Comparison of ENCODE assay signal across 1 cellular context in the genomic region with DNA sequence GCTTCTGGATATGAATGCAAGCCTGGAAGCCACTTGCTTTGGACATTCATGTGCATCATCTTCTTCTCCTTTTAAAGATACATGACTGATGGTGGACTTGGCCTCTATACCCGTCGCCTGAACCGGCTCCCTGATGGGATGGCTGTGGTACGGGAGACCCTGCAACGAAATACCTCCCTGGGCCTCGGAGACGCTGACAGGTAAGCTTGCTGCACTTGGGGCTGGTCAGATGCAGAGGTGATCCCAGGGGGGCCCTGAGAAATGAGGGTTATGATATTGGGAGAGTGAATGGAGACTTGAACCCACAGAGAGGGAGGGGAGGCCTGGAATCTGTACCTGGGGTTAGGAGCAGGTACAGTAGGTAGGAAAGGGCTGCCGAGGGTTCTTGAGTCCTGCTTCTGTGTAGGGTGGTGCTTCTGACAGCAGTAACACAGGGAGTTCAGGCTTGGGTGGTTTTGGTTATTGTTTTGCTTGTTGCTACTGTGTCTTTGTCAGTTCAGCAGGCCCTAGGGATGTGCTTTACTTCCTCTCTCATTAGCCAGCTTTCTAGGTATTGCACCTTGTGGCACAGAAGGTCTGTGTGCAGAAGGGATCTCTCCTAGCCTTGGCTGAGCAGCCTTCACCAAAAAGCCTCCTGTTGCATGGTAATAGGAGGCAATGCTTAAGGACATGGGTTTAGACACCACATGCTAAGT.
TF ChIP-seq lines count a peak whose summit lies in the region.

No MANE protein-coding gene starts in this region.

TF ChIP-seq in HepG2, 621 proteins besides CTCF, POLR2A, EP300 and RAD21:
- TF ChIP-seq ZNF101 (CRISPR knock-in tag; IDR thresholded peaks at IDR 0.05; ENCODE audit: borderline replicate concordance, low read depth) (no peak), ZNF10 (CRISPR knock-in tag; IDR thresholded peaks at IDR 0.05; ENCODE audit: borderline replicate concordance, low read depth) (no peak), ZNF496 (CRISPR knock-in tag; IDR thresholded peaks at IDR 0.05; ENCODE audit: insufficient replicate concordance) (no peak), NCOR1 (IDR thresholded peaks at IDR 0.05; ENCODE audit: borderline replicate concordance, low read length) (no peak), ZNF879 (CRISPR knock-in tag; IDR thresholded peaks at IDR 0.05) (no peak), SOX5 (CRISPR knock-in tag; IDR thresholded peaks at IDR 0.05; ENCODE audit: borderline replicate concordance) (no peak), RFX5 (IDR thresholded peaks at IDR 0.05; ENCODE audit: low read depth, low read length) (no peak), PHF21A (CRISPR knock-in tag; IDR thresholded peaks at IDR 0.05) (no peak), NFKBIZ (CRISPR knock-in tag; IDR thresholded peaks at IDR 0.05) (no peak), ZFY (CRISPR knock-in tag; IDR thresholded peaks at IDR 0.05) (no peak), ZMYM4 (CRISPR knock-in tag; IDR thresholded peaks at IDR 0.05) (no peak)
- TF ChIP-seq, protein P1, sequence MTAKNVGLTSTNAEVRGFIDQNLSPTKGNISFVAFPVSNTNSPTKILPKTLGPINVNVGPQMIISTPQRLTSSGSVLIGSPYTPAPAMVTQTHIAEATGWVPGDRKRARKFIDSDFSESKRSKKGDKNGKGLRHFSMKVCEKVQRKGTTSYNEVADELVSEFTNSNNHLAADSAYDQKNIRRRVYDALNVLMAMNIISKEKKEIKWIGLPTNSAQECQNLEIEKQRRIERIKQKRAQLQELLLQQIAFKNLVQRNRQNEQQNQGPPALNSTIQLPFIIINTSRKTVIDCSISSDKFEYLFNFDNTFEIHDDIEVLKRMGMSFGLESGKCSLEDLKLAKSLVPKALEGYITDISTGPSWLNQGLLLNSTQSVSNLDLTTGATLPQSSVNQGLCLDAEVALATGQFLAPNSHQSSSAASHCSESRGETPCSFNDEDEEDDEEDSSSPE (CRISPR knock-in tag; IDR thresholded peaks at IDR 0.05), result no peak
- TF ChIP-seq, protein P2, sequence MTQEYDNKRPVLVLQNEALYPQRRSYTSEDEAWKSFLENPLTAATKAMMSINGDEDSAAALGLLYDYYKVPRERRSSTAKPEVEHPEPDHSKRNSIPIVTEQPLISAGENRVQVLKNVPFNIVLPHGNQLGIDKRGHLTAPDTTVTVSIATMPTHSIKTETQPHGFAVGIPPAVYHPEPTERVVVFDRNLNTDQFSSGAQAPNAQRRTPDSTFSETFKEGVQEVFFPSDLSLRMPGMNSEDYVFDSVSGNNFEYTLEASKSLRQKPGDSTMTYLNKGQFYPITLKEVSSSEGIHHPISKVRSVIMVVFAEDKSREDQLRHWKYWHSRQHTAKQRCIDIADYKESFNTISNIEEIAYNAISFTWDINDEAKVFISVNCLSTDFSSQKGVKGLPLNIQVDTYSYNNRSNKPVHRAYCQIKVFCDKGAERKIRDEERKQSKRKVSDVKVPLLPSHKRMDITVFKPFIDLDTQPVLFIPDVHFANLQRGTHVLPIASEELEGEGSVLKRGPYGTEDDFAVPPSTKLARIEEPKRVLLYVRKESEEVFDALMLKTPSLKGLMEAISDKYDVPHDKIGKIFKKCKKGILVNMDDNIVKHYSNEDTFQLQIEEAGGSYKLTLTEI (CRISPR knock-in tag; conservative IDR thresholded peaks at IDR 0.05), result no peak
